ENCODE assay signal across 36 cellular contexts in the genomic region with DNA sequence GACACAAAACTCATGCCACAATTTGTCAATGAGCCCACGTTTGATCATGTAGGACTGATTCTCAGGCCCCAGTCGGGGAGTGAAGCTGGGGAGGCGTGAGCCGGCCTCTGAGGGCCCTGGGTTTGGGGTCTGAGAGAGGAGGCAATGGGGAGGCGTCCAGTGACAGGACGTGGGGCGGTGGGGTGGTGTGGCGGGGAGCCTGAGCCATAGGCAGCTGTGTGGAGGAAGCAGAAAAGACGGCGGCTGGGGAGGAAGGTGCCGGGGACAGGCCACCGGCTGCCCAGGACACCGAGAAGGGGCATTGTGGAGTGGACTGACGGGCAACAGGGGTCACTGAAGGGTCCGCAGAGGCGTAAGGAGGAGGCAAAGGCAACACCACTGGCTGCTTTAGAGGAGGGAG. TPM values are rescaled to one million over a fixed set of nuclear protein-coding genes. Genes with fewer than 3 reads are reported as not detected.
"Had no signal": no experiment of that assay in that cellular context is flagged by ENCODE, and none has a peak within 500 bp of the region (broad histone marks: within the 10 kb centered on the region; RNA-seq: fewer than 3 reads in every experiment).

No MANE protein-coding gene starts in this region.

- H3K27me3 Mint-ChIP-seq: activated CD8-positive, alpha-beta memory T cell treated with anti-CD3 and anti-CD28 coated beads, Interleukin-2, amount 10 ng/mL, durations not matched to agents 7 days and 5 days had no signal

- H3K9me3 ChIP-seq: ascending aorta, esophagus muscularis mucosa, gastrocnemius medialis, heart left ventricle had no signal

- ATAC-seq: activated CD4-positive, alpha-beta T cell treated with anti-CD3 and anti-CD28 coated beads for 36 hours; activated CD4-positive, CD25-positive, alpha-beta regulatory T cell treated with anti-CD3 and anti-CD28 coated beads, Interleukin-2, amount 50 U/mL, for 24 hours; activated CD8-positive, alpha-beta memory T cell treated with anti-CD3 and anti-CD28 coated beads, Interleukin-2, amount 10 ng/mL, durations not matched to agents 7 days and 5 days; activated CD8-positive, alpha-beta T cell treated with anti-CD3 and anti-CD28 coated beads, Interleukin-2, amount 10 ng/mL, durations not matched to agents 7 days and 5 days; activated naive CD4-positive, alpha-beta T cell treated with anti-CD3 and anti-CD28 coated beads, Interleukin-2, amount 50 U/mL, for 72 hours; foreskin keratinocyte; gastrocnemius medialis; heart left ventricle; T-helper 17 cell had no signal

- H3K27ac Mint-ChIP-seq: activated B cell treated with CpG ODN at 0.5 μM for 24 hours; activated CD4-positive, alpha-beta memory T cell treated with anti-CD3 and anti-CD28 coated beads for 36 hours; activated CD4-positive, alpha-beta T cell treated with anti-CD3 and anti-CD28 coated beads for 36 hours; activated CD4-positive, alpha-beta T cell treated with anti-CD3 and anti-CD28 coated beads, Interleukin-2, amount 10 ng/mL, durations not matched to agents 24 days and 14 days; activated CD8-positive, alpha-beta memory T cell treated with anti-CD3 and anti-CD28 coated beads, Interleukin-2, amount 10 ng/mL, durations not matched to agents 7 days and 5 days; activated CD8-positive, alpha-beta T cell treated with anti-CD3 and anti-CD28 coated beads, Interleukin-2, amount 10 ng/mL, durations not matched to agents 7 days and 5 days; activated naive CD4-positive, alpha-beta T cell treated with anti-CD3 and anti-CD28 coated beads, Interleukin-2, amount 10 ng/mL, durations not matched to agents 7 days and 5 days; activated naive CD8-positive, alpha-beta T cell treated with anti-CD3 and anti-CD28 coated beads, Interleukin-2, amount 10 ng/mL, durations not matched to agents 7 days and 5 days; activated T-helper 1 cell treated with anti-CD3 and anti-CD28 coated beads, Interleukin-12 subunit alpha, Interleukin-12 subunit beta, Interleukin-2, Interleukin-4 antibody, amounts not matched to agents 30 ng/mL and 10 ng/mL and 1 ng/mL, durations not matched to agents 14 hours and 24 hours and 36 hours; activated T-helper 2 cell treated with anti-CD3 and anti-CD28 coated beads, Interferon-gamma antibody, Interleukin-2, Interleukin-4, amounts not matched to agents 10 μg/mL and 5 μg/mL and 100 μg/mL, durations not matched to agents 14 hours and 24 hours and 36 hours; dendritic cell treated with granulocyte-macrophage colony-stimulating factor and Interleukin-4, amounts not matched to agents 40 ng/mL and 50 ng/mL, for 4 days; T-helper 2 cell treated with Interferon-gamma antibody and Interleukin-4, amounts not matched to agents 5 μg/mL and 100 μg/mL, for 36 hours had no signal

- H3K4me1 Mint-ChIP-seq: activated naive CD8-positive, alpha-beta T cell treated with anti-CD3 and anti-CD28 coated beads, Interleukin-2, amount 10 ng/mL, durations not matched to agents 7 days and 5 days; central memory CD8-positive, alpha-beta T cell had no signal

- H3K9me3 Mint-ChIP-seq: activated B cell treated with CpG ODN at 0.5 μM for 24 hours; activated CD4-positive, alpha-beta memory T cell treated with anti-CD3 and anti-CD28 coated beads for 36 hours; activated CD4-positive, alpha-beta T cell treated with anti-CD3 and anti-CD28 coated beads, Interleukin-2, amount 10 ng/mL, durations not matched to agents 24 days and 14 days; activated naive CD4-positive, alpha-beta T cell treated with anti-CD3 and anti-CD28 coated beads, Interleukin-2, amount 10 ng/mL, durations not matched to agents 7 days and 5 days; activated naive CD4-positive, alpha-beta T cell treated with anti-CD3 and anti-CD28 coated beads, Interleukin-2, amount 50 U/mL, for 72 hours; activated naive CD8-positive, alpha-beta T cell treated with anti-CD3 and anti-CD28 coated beads, Interleukin-2, amount 10 ng/mL, durations not matched to agents 7 days and 5 days; activated T-helper 1 cell treated with anti-CD3 and anti-CD28 coated beads, Interleukin-12 subunit alpha, Interleukin-12 subunit beta, Interleukin-2, Interleukin-4 antibody, amounts not matched to agents 30 ng/mL and 10 ng/mL and 1 ng/mL, durations not matched to agents 14 hours and 24 hours and 36 hours; activated T-helper 2 cell treated with anti-CD3 and anti-CD28 coated beads, Interferon-gamma antibody, Interleukin-2, Interleukin-4, amounts not matched to agents 10 μg/mL and 5 μg/mL and 100 μg/mL, durations not matched to agents 14 hours and 24 hours and 36 hours; central memory CD8-positive, alpha-beta T cell; dendritic cell treated with granulocyte-macrophage colony-stimulating factor and Interleukin-4, amounts not matched to agents 40 ng/mL and 50 ng/mL, for 4 days; endodermal cell; T-helper 2 cell treated with Interferon-gamma antibody and Interleukin-4, amounts not matched to agents 5 μg/mL and 100 μg/mL, for 36 hours had no signal

- H3K4me1 ChIP-seq: foreskin keratinocyte had no signal

- H3K4me3 ChIP-seq: ascending aorta, coronary artery, dorsolateral prefrontal cortex, esophagus muscularis mucosa, gastrocnemius medialis, heart left ventricle had no signal

- H3K4me3 Mint-ChIP-seq: activated B cell treated with CpG ODN at 0.5 μM for 24 hours; activated CD4-positive, alpha-beta memory T cell treated with anti-CD3 and anti-CD28 coated beads for 36 hours; activated CD4-positive, alpha-beta T cell treated with anti-CD3 and anti-CD28 coated beads for 36 hours; activated CD4-positive, alpha-beta T cell treated with anti-CD3 and anti-CD28 coated beads, Interleukin-2, amount 10 ng/mL, durations not matched to agents 24 days and 14 days; activated CD8-positive, alpha-beta memory T cell treated with anti-CD3 and anti-CD28 coated beads, Interleukin-2, amount 10 ng/mL, durations not matched to agents 7 days and 5 days; activated CD8-positive, alpha-beta T cell treated with anti-CD3 and anti-CD28 coated beads, Interleukin-2, amount 10 ng/mL, durations not matched to agents 7 days and 5 days; activated naive CD4-positive, alpha-beta T cell treated with anti-CD3 and anti-CD28 coated beads, Interleukin-2, amount 10 ng/mL, durations not matched to agents 7 days and 5 days; activated naive CD8-positive, alpha-beta T cell treated with anti-CD3 and anti-CD28 coated beads, Interleukin-2, amount 10 ng/mL, durations not matched to agents 7 days and 5 days; activated T-helper 1 cell treated with anti-CD3 and anti-CD28 coated beads, Interleukin-12 subunit alpha, Interleukin-12 subunit beta, Interleukin-2, Interleukin-4 antibody, amounts not matched to agents 30 ng/mL and 10 ng/mL and 1 ng/mL, durations not matched to agents 14 hours and 24 hours and 36 hours; central memory CD8-positive, alpha-beta T cell; dendritic cell treated with granulocyte-macrophage colony-stimulating factor and Interleukin-4, amounts not matched to agents 40 ng/mL and 50 ng/mL, for 4 days; endodermal cell; T-helper 17 cell; T-helper 2 cell treated with Interferon-gamma antibody and Interleukin-4, amounts not matched to agents 5 μg/mL and 100 μg/mL, for 36 hours had no signal

- H3K27me3 ChIP-seq: ascending aorta, brain microvascular endothelial cell, foreskin keratinocyte, gastrocnemius medialis had no signal

- H3K36me3 Mint-ChIP-seq: activated naive CD8-positive, alpha-beta T cell treated with anti-CD3 and anti-CD28 coated beads, Interleukin-2, amount 10 ng/mL, durations not matched to agents 7 days and 5 days had no signal

- DNase-seq: activated B cell treated with CpG ODN at 0.5 μM for 24 hours; activated CD4-positive, alpha-beta memory T cell treated with anti-CD3 and anti-CD28 coated beads for 36 hours; activated CD4-positive, alpha-beta T cell treated with anti-CD3 and anti-CD28 coated beads for 36 hours; activated CD4-positive, alpha-beta T cell treated with anti-CD3 and anti-CD28 coated beads, Interleukin-2, amount 10 ng/mL, durations not matched to agents 24 days and 14 days; activated CD8-positive, alpha-beta memory T cell treated with anti-CD3 and anti-CD28 coated beads, Interleukin-2, amount 10 ng/mL, durations not matched to agents 7 days and 5 days; activated CD8-positive, alpha-beta memory T cell treated with anti-CD3 and anti-CD28 coated beads, Interleukin-2, amount 50 U/mL, for 4 hours; activated CD8-positive, alpha-beta T cell treated with anti-CD3 and anti-CD28 coated beads, Interleukin-2, amount 10 ng/mL, durations not matched to agents 7 days and 5 days; activated effector memory CD4-positive, alpha-beta T cell treated with anti-CD3 and anti-CD28 coated beads, Interleukin-2, amount 50 U/mL, for 16 hours; activated naive CD4-positive, alpha-beta T cell; activated naive CD4-positive, alpha-beta T cell treated with anti-CD3 and anti-CD28 coated beads, Interleukin-2, amount 10 ng/mL, durations not matched to agents 7 days and 5 days; activated naive CD8-positive, alpha-beta T cell treated with anti-CD3 and anti-CD28 coated beads, Interleukin-2, amount 10 ng/mL, durations not matched to agents 7 days and 5 days; activated T-cell treated with anti-CD3 and anti-CD28 coated beads, Interleukin-2, amount 50 U/mL, for 1 hour; activated T-cell treated with anti-CD3 and anti-CD28 coated beads, Interleukin-2, amount 50 U/mL, for 48 hours; brain microvascular endothelial cell; dorsolateral prefrontal cortex; effector memory CD4-positive, alpha-beta T cell; endodermal cell; erythroblast; foreskin keratinocyte; gastrocnemius medialis; glutamatergic neuron; heart left ventricle; T-helper 17 cell; T1000; WERI-Rb-1 had no signal

- H3K27ac ChIP-seq: ascending aorta, brain microvascular endothelial cell, coronary artery, esophagus muscularis mucosa, foreskin keratinocyte, gastrocnemius medialis, heart left ventricle, WERI-Rb-1 had no signal

RNA-seq across cellular contexts. Expression of a gene that starts 22.1 kb away (rescaled TPM):
- total RNA-seq: activated B cell treated with CpG ODN at 0.5 μM for 24 hours; activated CD4-positive, alpha-beta T cell treated with anti-CD3 and anti-CD28 coated beads for 36 hours; activated CD4-positive, alpha-beta T cell treated with anti-CD3 and anti-CD28 coated beads, Interleukin-2, amount 10 ng/mL, durations not matched to agents 24 days and 14 days; activated CD8-positive, alpha-beta memory T cell treated with anti-CD3 and anti-CD28 coated beads for 36 hours; activated CD8-positive, alpha-beta T cell treated with anti-CD3 and anti-CD28 coated beads, Interleukin-2, amount 10 ng/mL, durations not matched to agents 7 days and 5 days; activated T-helper 2 cell treated with anti-CD3 and anti-CD28 coated beads, Interferon-gamma antibody, Interleukin-2, Interleukin-4, amounts not matched to agents 10 μg/mL and 5 μg/mL and 100 μg/mL, durations not matched to agents 14 hours and 24 hours and 36 hours; ascending aorta; esophagus muscularis mucosa; foreskin keratinocyte had no signal
- polyA plus RNA-seq: foreskin keratinocyte had no signal

RNA-seq across cellular contexts. Expression of a gene that starts 34.9 kb away (rescaled TPM):
- total RNA-seq: activated B cell treated with CpG ODN at 0.5 μM for 24 hours; activated naive CD8-positive, alpha-beta T cell treated with anti-CD3 and anti-CD28 coated beads, Interleukin-2, amount 10 ng/mL, durations not matched to agents 7 days and 5 days had no signal

RNA-seq across cellular contexts. Expression of a gene that starts 35.7 kb away (rescaled TPM):
- total RNA-seq: activated B cell treated with CpG ODN at 0.5 μM for 24 hours; activated CD4-positive, alpha-beta memory T cell treated with anti-CD3 and anti-CD28 coated beads for 36 hours; activated CD4-positive, alpha-beta T cell treated with anti-CD3 and anti-CD28 coated beads for 36 hours; activated CD4-positive, alpha-beta T cell treated with anti-CD3 and anti-CD28 coated beads, Interleukin-2, amount 10 ng/mL, durations not matched to agents 24 days and 14 days; activated CD8-positive, alpha-beta memory T cell treated with anti-CD3 and anti-CD28 coated beads for 36 hours; activated CD8-positive, alpha-beta memory T cell treated with anti-CD3 and anti-CD28 coated beads, Interleukin-2, amount 10 ng/mL, durations not matched to agents 7 days and 5 days; activated CD8-positive, alpha-beta T cell treated with anti-CD3 and anti-CD28 coated beads, Interleukin-2, amount 10 ng/mL, durations not matched to agents 7 days and 5 days; activated naive CD8-positive, alpha-beta T cell treated with anti-CD3 and anti-CD28 coated beads, Interleukin-2, amount 10 ng/mL, durations not matched to agents 7 days and 5 days; activated T-helper 1 cell treated with anti-CD3 and anti-CD28 coated beads, Interleukin-12 subunit alpha, Interleukin-12 subunit beta, Interleukin-2, Interleukin-4 antibody, amounts not matched to agents 30 ng/mL and 10 ng/mL and 1 ng/mL, durations not matched to agents 14 hours and 24 hours and 36 hours; activated T-helper 2 cell treated with anti-CD3 and anti-CD28 coated beads, Interferon-gamma antibody, Interleukin-2, Interleukin-4, amounts not matched to agents 10 μg/mL and 5 μg/mL and 100 μg/mL, durations not matched to agents 14 hours and 24 hours and 36 hours; ascending aorta; T-helper 17 cell had no signal
